Comparison of ENCODE assay signal across 18 cellular contexts in the genomic region with DNA sequence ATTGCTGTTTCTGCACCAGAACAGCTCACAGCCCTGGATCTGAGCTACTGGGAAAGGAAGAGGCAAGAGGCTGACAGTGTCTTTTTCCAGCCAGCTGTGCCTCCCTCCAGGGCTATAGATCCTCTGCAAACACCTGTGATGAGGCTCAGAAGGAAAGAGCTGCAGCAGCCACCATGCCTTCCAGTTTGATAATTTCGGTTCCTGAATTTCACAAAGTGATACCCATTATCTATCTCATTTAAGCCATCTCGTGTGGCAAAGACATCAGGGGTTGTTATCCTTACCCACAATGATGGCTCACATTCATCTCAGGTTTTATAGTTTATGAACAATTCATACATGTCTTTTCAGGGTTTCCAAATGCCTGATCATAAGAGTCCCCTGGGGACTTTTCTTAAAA. TPM values are rescaled to one million over a fixed set of nuclear protein-coding genes. Genes with fewer than 3 reads are reported as not detected.
DNase-seq lines count a peak whose midpoint lies in the region; ATAC-seq and TF ChIP-seq lines count a peak whose summit lies in the region.
"Had no signal": no experiment of that assay in that cellular context is flagged by ENCODE, and none has a peak within 500 bp of the region (broad histone marks: within the 10 kb centered on the region; RNA-seq: fewer than 3 reads in every experiment).

No MANE protein-coding gene starts in this region.

- H3K27ac Mint-ChIP-seq in Calu3 (ENCODE audit: unreplicated experiment) (peak overlapping the region; percentile 72), endothelial cell (ENCODE audit: unreplicated experiment) (no peak overlapping the region)
- H3K27ac Mint-ChIP-seq: activated B cell treated with CpG ODN at 0.5 μM for 24 hours; activated naive CD8-positive, alpha-beta T cell treated with anti-CD3 and anti-CD28 coated beads, Interleukin-2, amount 10 ng/mL, durations not matched to agents 7 days and 5 days had no signal

- no peak for ATAC-seq in left colon
- ATAC-seq: psoas muscle had no signal

- intact Hi-C loops in Calu3 (cut with micrococcal nuclease; ENCODE audit: unreplicated experiment) (no loop called here), dorsolateral prefrontal cortex (cut with DNase I) (loop anchor here in 1 of 2 donors (2.0 kb wide), 1 partner anchor 19 kb away; no protein-coding TSS in a partner anchor), left colon (cut with DNase I, micrococcal nuclease) (no loop called here)

- H3K79me2 ChIP-seq in MM.1S (ENCODE audit: low read length) = no peaks in the 10 kb centered on the region

- no peaks in the 10 kb centered on the region for H3K27me3 ChIP-seq in MM.1S (replicated peaks; ENCODE audit: insufficient read depth, low read length)
- H3K27me3 ChIP-seq in dorsolateral prefrontal cortex = no peaks in the 10 kb centered on the region
- H3K27me3 ChIP-seq in skeletal muscle satellite cell (ENCODE audit: control insufficient read depth, insufficient read depth, low read length) = no peaks in the 10 kb centered on the region

- no peaks in the 10 kb centered on the region for H3K9me2 ChIP-seq in MM.1S (replicated peaks; ENCODE audit: insufficient read depth, low read length)

- no TSS peak for BruUV-seq in Calu3 (replicated peaks; lab: Mats Ljungman, UMichigan)

- H3K4me3 Mint-ChIP-seq in Calu3 (ENCODE audit: low read depth, unreplicated experiment) (no peak overlapping the region), endothelial cell (ENCODE audit: unreplicated experiment) (no peak overlapping the region)
- H3K4me3 Mint-ChIP-seq: activated B cell treated with CpG ODN at 0.5 μM for 24 hours; activated naive CD8-positive, alpha-beta T cell treated with anti-CD3 and anti-CD28 coated beads, Interleukin-2, amount 10 ng/mL, durations not matched to agents 7 days and 5 days had no signal

- CTCF ChIA-PET in Calu3 (lab: Charles Lee) = interaction anchor here (1.2 to 1.9 kb wide), 2 partner anchors 19 to 21 kb away, joined by 5 read pairs; no protein-coding TSS in a partner anchor

- H4K20me1 ChIP-seq in MM.1S (ENCODE audit: insufficient read depth, low read length) = no peaks in the 10 kb centered on the region

- H3K4me1 ChIP-seq in MM.1S (ENCODE audit: low read length) (peaks cover 7% of the 10 kb centered on the region; the same call in 1 of the 2 replicates), skeletal muscle satellite cell (ENCODE audit: control insufficient read depth, insufficient read depth, low read length) (peaks cover 55% of the 10 kb centered on the region)
- H3K4me1 ChIP-seq: psoas muscle had no signal

- H3K27ac ChIP-seq in MM.1S (ENCODE audit: low read length) (no peak overlapping the region), dorsolateral prefrontal cortex (peak overlapping the region; percentile 58 to 100 (median 99))
- H3K27ac ChIP-seq: C4-2B had no signal

- H3K36me3 Mint-ChIP-seq in Calu3 (ENCODE audit: insufficient read depth, unreplicated experiment) (peaks cover 32% of the 10 kb centered on the region), endothelial cell (ENCODE audit: low read depth, unreplicated experiment) (no peaks in the 10 kb centered on the region)
- H3K36me3 Mint-ChIP-seq: activated naive CD8-positive, alpha-beta T cell treated with anti-CD3 and anti-CD28 coated beads, Interleukin-2, amount 10 ng/mL, durations not matched to agents 7 days and 5 days had no signal

- H3K9me3 ChIP-seq in MM.1S (replicated peaks; ENCODE audit: insufficient read depth, low read length) (no peaks in the 10 kb centered on the region), skeletal muscle satellite cell (replicated peaks; ENCODE audit: low read length) (no peaks in the 10 kb centered on the region)
- H3K9me3 ChIP-seq: psoas muscle had no signal

- peaks cover 4% of the 10 kb centered on the region for H3K9me3 Mint-ChIP-seq in Calu3 (ENCODE audit: low read depth, unreplicated experiment)
- no peaks in the 10 kb centered on the region for H3K9me3 Mint-ChIP-seq in endothelial cell (ENCODE audit: unreplicated experiment)
- H3K9me3 Mint-ChIP-seq: activated B cell treated with CpG ODN at 0.5 μM for 24 hours; activated naive CD8-positive, alpha-beta T cell treated with anti-CD3 and anti-CD28 coated beads, Interleukin-2, amount 10 ng/mL, durations not matched to agents 7 days and 5 days had no signal

- H3K4me1 Mint-ChIP-seq in Calu3 (ENCODE audit: low read depth, unreplicated experiment) = peaks cover 46% of the 10 kb centered on the region
- H3K4me1 Mint-ChIP-seq in endothelial cell (ENCODE audit: unreplicated experiment) = peaks cover 8% of the 10 kb centered on the region

- no peak overlapping the region for H3K4me2 ChIP-seq in MM.1S (ENCODE audit: low read depth, low read length)
- peak overlapping the region; percentile 63 for H3K4me2 ChIP-seq in skeletal muscle satellite cell (ENCODE audit: low read length)

- no peaks in the 10 kb centered on the region for H3K36me3 ChIP-seq in MM.1S (replicated peaks; ENCODE audit: insufficient read depth, low read length)
- H3K36me3 ChIP-seq in skeletal muscle satellite cell (ENCODE audit: insufficient read depth, low read length) = peaks cover 13% of the 10 kb centered on the region

- no peak overlapping the region for H3K9ac ChIP-seq in MM.1S (ENCODE audit: low read length)
- peak overlapping the region; percentile 35 for H3K9ac ChIP-seq in skeletal muscle satellite cell (ENCODE audit: low read depth, low read length)

- H2AFZ ChIP-seq in MM.1S (ENCODE audit: low read length) = no peak overlapping the region

- TF ChIP-seq CTCF in Calu3 (IDR thresholded peaks at IDR 0.05; ENCODE audit: unreplicated experiment) (no peak), MM.1S (IDR thresholded peaks at IDR 0.05; ENCODE audit: low read length) (no peak), dorsolateral prefrontal cortex (IDR thresholded peaks at IDR 0.05 in 54 of 56, conservative IDR thresholded peaks at IDR 0.05 in 2 of 56; ENCODE audit: low read depth in 1 of 56, partially characterized antibody in 56 of 56) (no peak), endothelial cell (IDR thresholded peaks at IDR 0.05; ENCODE audit: unreplicated experiment) (no peak)

- no peak for DNase-seq in Calu3
- DNase-seq in MM.1S = peak; percentile 21
- no peak for DNase-seq in dorsolateral prefrontal cortex
- no peak for DNase-seq in SIG-M5 (lab: John Stamatoyannopoulos, UW)
- no peak for DNase-seq in amygdala (lab: John Stamatoyannopoulos, UW)
- DNase-seq in left colon = no peak
- DNase-seq in endothelial cell (ENCODE audit: low spot score) = no peak
- DNase-seq: activated B cell treated with CpG ODN at 0.5 μM for 24 hours; activated naive CD8-positive, alpha-beta T cell treated with anti-CD3 and anti-CD28 coated beads, Interleukin-2, amount 10 ng/mL, durations not matched to agents 7 days and 5 days; cortex of kidney; GOT3; KBM-7; NCI-H146; NCI-H524 treated with DMSO at 0.1 percent for 48 hours; psoas muscle; stimulated activated CD8-positive, alpha-beta memory T cell treated with anti-CD3 and anti-CD28 coated beads, Interleukin-4, amount 100 ng/mL, for 48 hours had no signal

- H3K27me3 Mint-ChIP-seq in Calu3 (ENCODE audit: unreplicated experiment) (no peaks in the 10 kb centered on the region), endothelial cell (ENCODE audit: unreplicated experiment) (peaks cover 4% of the 10 kb centered on the region)

- H3K4me3 ChIP-seq in MM.1S (ENCODE audit: low read length) = no peak overlapping the region
- peak overlapping the region in 3 of 59 donors; percentile 3 to 23 (median 14) for H3K4me3 ChIP-seq in dorsolateral prefrontal cortex
- no peak overlapping the region for H3K4me3 ChIP-seq in skeletal muscle satellite cell (ENCODE audit: low read length)
- H3K4me3 ChIP-seq: psoas muscle had no signal

- no peaks in the 10 kb centered on the region for H3F3A ChIP-seq in MM.1S (ENCODE audit: insufficient read depth, low read length)

RNA-seq across cellular contexts. Expression of gene LARP6, which starts 1.8 kb away (rescaled TPM):
- total RNA-seq in Calu3 (2022) = 30.4 and 30.8 TPM in 2 replicates
- total RNA-seq in dorsolateral prefrontal cortex = 100 to 1,000 TPM in 29 of 120 experiments, 10 to 100 TPM in 91; 31.8 to 211 (median 79.7) TPM
- 37.5 and 45.7 TPM in 2 replicates for total RNA-seq in skeletal muscle satellite cell (2012; rRNA removed)
- 1 to 10 TPM; 1.5 to 3.9 TPM for total RNA-seq in left colon
- 4.5 TPM for total RNA-seq in endothelial cell (ENCODE audit: unreplicated experiment)
- total RNA-seq: activated B cell treated with CpG ODN at 0.5 μM for 24 hours; activated naive CD8-positive, alpha-beta T cell treated with anti-CD3 and anti-CD28 coated beads, Interleukin-2, amount 10 ng/mL, durations not matched to agents 7 days and 5 days had no signal

RNA-seq across cellular contexts. Expression of gene THAP10, which starts 36.5 kb away (rescaled TPM):
- 11.8 and 13.7 TPM in 2 replicates for total RNA-seq in Calu3 (2022)
- 10 to 100 TPM in 67 of 120 experiments, 1 to 10 TPM in 53; 3.3 to 18.7 (median 10.3) TPM for total RNA-seq in dorsolateral prefrontal cortex
- 2.0 and 2.4 TPM in 2 replicates for total RNA-seq in skeletal muscle satellite cell (2012; rRNA removed)
- 1 to 10 TPM; 1.4 TPM for total RNA-seq in left colon
- total RNA-seq in endothelial cell (ENCODE audit: unreplicated experiment) = 1.9 TPM
- total RNA-seq: activated naive CD8-positive, alpha-beta T cell treated with anti-CD3 and anti-CD28 coated beads, Interleukin-2, amount 10 ng/mL, durations not matched to agents 7 days and 5 days had no signal

RNA-seq across cellular contexts. Expression of gene LRRC49, which starts 36.9 kb away (rescaled TPM):
- 5.8 and 6.3 TPM in 2 replicates for total RNA-seq in Calu3 (2022)
- total RNA-seq in dorsolateral prefrontal cortex = 10 to 100 TPM; 28.2 to 72.1 (median 48.6) TPM
- 6.3 and 6.6 TPM in 2 replicates for total RNA-seq in skeletal muscle satellite cell (2012; rRNA removed)
- 1 to 10 TPM; 2.8 to 3.0 TPM for total RNA-seq in left colon
- total RNA-seq in endothelial cell (ENCODE audit: unreplicated experiment) = 4.2 TPM
- total RNA-seq: activated naive CD8-positive, alpha-beta T cell treated with anti-CD3 and anti-CD28 coated beads, Interleukin-2, amount 10 ng/mL, durations not matched to agents 7 days and 5 days had no signal
